Comparison of ENCODE assay signal across 10 cellular contexts in the genomic region with DNA sequence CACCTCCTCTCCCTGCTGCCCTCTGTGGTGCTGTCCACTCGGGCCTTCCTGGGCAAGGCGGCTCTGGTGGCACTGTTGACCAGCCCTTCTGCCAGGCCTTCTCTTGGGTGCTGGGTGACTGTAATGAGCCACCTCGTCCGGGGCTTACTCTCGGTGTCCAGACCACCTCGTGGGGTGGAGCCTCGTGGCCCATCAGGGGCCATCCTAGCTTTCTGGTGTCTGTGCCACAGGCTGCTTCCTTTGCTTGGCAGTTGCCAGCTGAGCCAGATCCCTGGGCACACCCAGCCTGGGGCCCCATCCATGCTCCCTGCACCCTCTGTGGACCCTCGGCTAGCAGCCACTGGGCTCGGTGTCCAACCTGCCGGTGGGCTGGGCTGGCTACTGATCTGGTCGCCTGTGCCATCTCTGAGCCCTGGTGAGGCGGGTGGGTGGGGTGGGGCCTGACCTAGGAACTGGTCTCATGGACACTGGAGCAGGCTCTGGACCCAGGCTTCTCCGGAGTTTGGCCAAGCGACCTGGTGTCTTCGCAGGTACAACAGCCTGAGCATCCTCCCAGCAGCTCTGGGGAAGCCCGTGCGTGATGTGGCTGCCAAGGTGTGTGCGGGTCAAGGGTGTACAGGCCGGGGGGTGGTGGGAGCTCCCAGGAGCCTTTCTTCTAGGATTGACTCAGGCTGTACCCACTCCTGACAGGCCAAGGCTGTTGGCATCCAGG. TPM values are rescaled to one million over a fixed set of nuclear protein-coding genes. Genes with fewer than 3 reads are reported as not detected.
DNase-seq lines count a peak whose midpoint lies in the region; ATAC-seq and TF ChIP-seq lines count a peak whose summit lies in the region.
"Had no signal": no experiment of that assay in that cellular context is flagged by ENCODE, and none has a peak within 500 bp of the region (broad histone marks: within the 10 kb centered on the region; RNA-seq: fewer than 3 reads in every experiment).

No MANE protein-coding gene starts in this region.

- H3K36me3 Mint-ChIP-seq in activated CD4-positive, alpha-beta T cell treated with anti-CD3 and anti-CD28 coated beads, Interleukin-2, amount 10 ng/mL, durations not matched to agents 7 days and 5 days (ENCODE audit: low read depth), result peaks cover 3% of the 10 kb centered on the region
- H3K36me3 Mint-ChIP-seq in activated naive CD8-positive, alpha-beta T cell treated with anti-CD3 and anti-CD28 coated beads, Interleukin-2, amount 10 ng/mL, durations not matched to agents 7 days and 5 days, result peaks cover 2% of the 10 kb centered on the region

- no peak for TF ChIP-seq POLR2A in suprapubic skin (IDR thresholded peaks at IDR 0.05)

- no peaks in the 10 kb centered on the region for H3K9me3 Mint-ChIP-seq in activated CD4-positive, alpha-beta T cell treated with anti-CD3 and anti-CD28 coated beads, Interleukin-2, amount 10 ng/mL, durations not matched to agents 7 days and 5 days
- no peaks in the 10 kb centered on the region for H3K9me3 Mint-ChIP-seq in activated naive CD8-positive, alpha-beta T cell treated with anti-CD3 and anti-CD28 coated beads, Interleukin-2, amount 10 ng/mL, durations not matched to agents 7 days and 5 days

- H3K4me3 ChIP-seq in left lung (peak overlapping the region; percentile 75 to 82), suprapubic skin (peak overlapping the region; percentile 83), BE2C (ENCODE audit: low read depth, low read length) (no peak overlapping the region)

- intact Hi-C loops in left lung (cut with DNase I), result no loop called here

- WGBS in suprapubic skin, result 80% methylated on average over 7 of the region's 19 CpGs

- peak overlapping the region; percentile 31 for H3K27ac Mint-ChIP-seq in activated CD4-positive, alpha-beta T cell treated with anti-CD3 and anti-CD28 coated beads, Interleukin-2, amount 10 ng/mL, durations not matched to agents 7 days and 5 days
- H3K27ac Mint-ChIP-seq in activated naive CD8-positive, alpha-beta T cell treated with anti-CD3 and anti-CD28 coated beads, Interleukin-2, amount 10 ng/mL, durations not matched to agents 7 days and 5 days, result peak overlapping the region; percentile 58

- peak overlapping the region; percentile 91 for H3K4me3 Mint-ChIP-seq in activated CD4-positive, alpha-beta T cell treated with anti-CD3 and anti-CD28 coated beads, Interleukin-2, amount 10 ng/mL, durations not matched to agents 7 days and 5 days
- peak overlapping the region; percentile 85 for H3K4me3 Mint-ChIP-seq in activated naive CD8-positive, alpha-beta T cell treated with anti-CD3 and anti-CD28 coated beads, Interleukin-2, amount 10 ng/mL, durations not matched to agents 7 days and 5 days

- no peak for TF ChIP-seq EP300 in suprapubic skin (IDR thresholded peaks at IDR 0.05)

- TF ChIP-seq CTCF in left lung (IDR thresholded peaks at IDR 0.05) (no peak), suprapubic skin (IDR thresholded peaks at IDR 0.05) (no peak), BE2C (IDR thresholded peaks at IDR 0.05; ENCODE audit: low read depth, low read length) (no peak)

- ATAC-seq in activated naive CD8-positive, alpha-beta T cell treated with anti-CD3 and anti-CD28 coated beads, Interleukin-2, amount 10 ng/mL, durations not matched to agents 7 days and 5 days (ENCODE audit: low read depth), result no peak
- ATAC-seq in left lung (no peak), GM19455 (IDR thresholded peaks at IDR 0.05; ENCODE audit: unreplicated experiment) (no peak)

- peaks cover 26% of the 10 kb centered on the region for H3K4me1 Mint-ChIP-seq in activated CD4-positive, alpha-beta T cell treated with anti-CD3 and anti-CD28 coated beads, Interleukin-2, amount 10 ng/mL, durations not matched to agents 7 days and 5 days
- peaks cover 25% of the 10 kb centered on the region for H3K4me1 Mint-ChIP-seq in activated naive CD8-positive, alpha-beta T cell treated with anti-CD3 and anti-CD28 coated beads, Interleukin-2, amount 10 ng/mL, durations not matched to agents 7 days and 5 days

- H3K9me3 ChIP-seq in left lung (no peaks in the 10 kb centered on the region), suprapubic skin (no peaks in the 10 kb centered on the region), BE2C (no peaks in the 10 kb centered on the region)

- POLR2A ChIA-PET in activated CD4-positive, alpha-beta T cell treated with anti-CD3 and anti-CD28 coated beads, Interleukin-2, amount 10 ng/mL, durations not matched to agents 7 days and 5 days (lab: Charles Lee), result no interaction called here
- POLR2A ChIA-PET in activated naive CD8-positive, alpha-beta T cell treated with anti-CD3 and anti-CD28 coated beads, Interleukin-2, amount 10 ng/mL, durations not matched to agents 7 days and 5 days (lab: Charles Lee), result interaction anchor here (0.9 to 7.8 kb wide), 7 partner anchors 8 to 63 kb away, joined by 3 to 231 read pairs (median 5); partner anchors contain the start of genes PANK4 and TNFRSF14

- peaks cover 21 to 41% of the 10 kb centered on the region in 2 donors for H3K4me1 ChIP-seq in left lung
- peaks cover 41% of the 10 kb centered on the region for H3K4me1 ChIP-seq in suprapubic skin
- peaks cover 6% of the 10 kb centered on the region for H3K4me1 ChIP-seq in BE2C

- no peak for DNase-seq in activated CD4-positive, alpha-beta T cell treated with anti-CD3 and anti-CD28 coated beads, Interleukin-2, amount 10 ng/mL, durations not matched to agents 7 days and 5 days
- DNase-seq in activated CD4-positive, alpha-beta T cell treated with anti-CD3 and anti-CD28 coated beads for 1 hour, result no peak
- no peak for DNase-seq in activated naive CD8-positive, alpha-beta T cell treated with anti-CD3 and anti-CD28 coated beads, Interleukin-2, amount 10 ng/mL, durations not matched to agents 7 days and 5 days
- DNase-seq in left lung (peak in 1 of 2 donors; percentile 79), suprapubic skin (ENCODE audit: low spot score in 2 of 2) (no peak), BE2C (no peak)
- DNase-seq in stimulated activated CD4-positive, alpha-beta T cell treated with anti-CD3 and anti-CD28 coated beads, Interleukin-4, amount 100 ng/mL, for 24 hours, result no peak
- DNase-seq: NCI-H2081 treated with DMSO at 0.1 percent for 48 hours had no signal

- H3K27ac ChIP-seq in left lung (no peak overlapping the region), suprapubic skin (no peak overlapping the region)

- CTCF ChIA-PET in activated CD4-positive, alpha-beta T cell treated with anti-CD3 and anti-CD28 coated beads, Interleukin-2, amount 10 ng/mL, durations not matched to agents 7 days and 5 days (lab: Charles Lee), result interaction anchor here (2.3 to 5.3 kb wide), 2 partner anchors 10 to 41 kb away, joined by 6 to 36 read pairs; no protein-coding TSS in a partner anchor

- H3K36me3 ChIP-seq in left lung, result peaks cover 0 to 17% of the 10 kb centered on the region in 2 donors
- no peaks in the 10 kb centered on the region for H3K36me3 ChIP-seq in suprapubic skin
- H3K36me3 ChIP-seq in BE2C, result no peaks in the 10 kb centered on the region

- H3K27me3 ChIP-seq in left lung, result peaks cover 0 to 10% of the 10 kb centered on the region in 2 donors
- H3K27me3 ChIP-seq in suprapubic skin, result no peaks in the 10 kb centered on the region
- H3K27me3 ChIP-seq in BE2C, result no peaks in the 10 kb centered on the region

- no peaks in the 10 kb centered on the region for H3K27me3 Mint-ChIP-seq in activated CD4-positive, alpha-beta T cell treated with anti-CD3 and anti-CD28 coated beads, Interleukin-2, amount 10 ng/mL, durations not matched to agents 7 days and 5 days
- no peaks in the 10 kb centered on the region for H3K27me3 Mint-ChIP-seq in activated naive CD8-positive, alpha-beta T cell treated with anti-CD3 and anti-CD28 coated beads, Interleukin-2, amount 10 ng/mL, durations not matched to agents 7 days and 5 days

RNA-seq across cellular contexts. Expression of gene PRXL2B, which starts 1.4 kb away (rescaled TPM):
- 10 to 100 TPM; 25.2 to 33.3 TPM for total RNA-seq in activated CD4-positive, alpha-beta T cell treated with anti-CD3 and anti-CD28 coated beads, Interleukin-2, amount 10 ng/mL, durations not matched to agents 7 days and 5 days
- 10 to 100 TPM; 37.3 to 37.6 TPM for total RNA-seq in activated naive CD8-positive, alpha-beta T cell treated with anti-CD3 and anti-CD28 coated beads, Interleukin-2, amount 10 ng/mL, durations not matched to agents 7 days and 5 days
- 10 to 100 TPM; 33.2 to 43.4 TPM for total RNA-seq in left lung
- total RNA-seq in suprapubic skin, result 10 to 100 TPM in 2 of 4 donors, 1 to 10 TPM in 2; 9.7 to 16.3 (median 10.7) TPM
- 128 TPM for polyA plus RNA-seq in BE2C (2012; ENCODE audit: insufficient read depth, insufficient read length, low read depth)

RNA-seq across cellular contexts. Expression of gene TNFRSF14, which starts 31.8 kb away (rescaled TPM):
- 100 to 1,000 TPM; 182 to 192 TPM for total RNA-seq in activated CD4-positive, alpha-beta T cell treated with anti-CD3 and anti-CD28 coated beads, Interleukin-2, amount 10 ng/mL, durations not matched to agents 7 days and 5 days
- total RNA-seq in activated naive CD8-positive, alpha-beta T cell treated with anti-CD3 and anti-CD28 coated beads, Interleukin-2, amount 10 ng/mL, durations not matched to agents 7 days and 5 days, result 100 to 1,000 TPM; 131 to 134 TPM
- total RNA-seq in left lung (100 to 1,000 TPM in 1 of 2 donors, 10 to 100 TPM in 1; 90.8 to 109 TPM), suprapubic skin (100 to 1,000 TPM in 1 of 4 donors, 10 to 100 TPM in 3; 33.3 to 111 (median 60.9) TPM)
- 29.5 TPM for polyA plus RNA-seq in BE2C (2012; ENCODE audit: insufficient read depth, insufficient read length, low read depth)

RNA-seq across cellular contexts. Expression of gene MMEL1, which starts 44.8 kb away (rescaled TPM):
- 1 to 10 TPM; 2.9 to 3.5 TPM for total RNA-seq in activated CD4-positive, alpha-beta T cell treated with anti-CD3 and anti-CD28 coated beads, Interleukin-2, amount 10 ng/mL, durations not matched to agents 7 days and 5 days
- total RNA-seq in activated naive CD8-positive, alpha-beta T cell treated with anti-CD3 and anti-CD28 coated beads, Interleukin-2, amount 10 ng/mL, durations not matched to agents 7 days and 5 days, result 1 to 10 TPM; 3.0 to 4.1 TPM
- total RNA-seq in left lung (1 to 10 TPM; 3.4 TPM), suprapubic skin (1 to 10 TPM in 2 of 4 donors, not detected in 2; 2.2 to 2.6 TPM)
- 32.7 TPM for polyA plus RNA-seq in BE2C (2012; ENCODE audit: insufficient read depth, insufficient read length, low read depth)

RNA-seq across cellular contexts. Expression of gene HES5, which starts 58.0 kb away (rescaled TPM):
- total RNA-seq in activated CD4-positive, alpha-beta T cell treated with anti-CD3 and anti-CD28 coated beads, Interleukin-2, amount 10 ng/mL, durations not matched to agents 7 days and 5 days, result not detected
- not detected for total RNA-seq in activated naive CD8-positive, alpha-beta T cell treated with anti-CD3 and anti-CD28 coated beads, Interleukin-2, amount 10 ng/mL, durations not matched to agents 7 days and 5 days
- total RNA-seq in left lung (1 to 10 TPM in 1 of 2 donors, under 1 TPM in 1; 0.89 to 1.2 TPM), suprapubic skin (10 to 100 TPM in 1 of 4 donors, 1 to 10 TPM in 3; 2.6 to 12.0 (median 5.9) TPM)
- polyA plus RNA-seq in BE2C (2012; ENCODE audit: insufficient read depth, insufficient read length, low read depth), result not detected
- total RNA-seq: lung microvascular endothelial cell had no signal
